32 cellular contexts compared by ENCODE assay signal in genomic region chr5:62621280-62621679, GRCh38. TPM values are rescaled to one million over a fixed set of nuclear protein-coding genes. Genes with fewer than 3 reads are reported as not detected.
A peak's percentile ranks its signal among the peaks of the same experiment; 100 is the strongest.
DNase-seq lines count a peak whose midpoint lies in the region; ATAC-seq and TF ChIP-seq lines count a peak whose summit lies in the region.
"Had no signal": no experiment of that assay in that cellular context is flagged by ENCODE, and none has a peak within 500 bp of the region (broad histone marks: within the 10 kb centered on the region; RNA-seq: fewer than 3 reads in every experiment).

No MANE protein-coding gene starts in this region.

- peak overlapping the region; percentile 39 for H3K27ac Mint-ChIP-seq in T-helper 17 cell
- H3K27ac Mint-ChIP-seq: activated CD4-positive, alpha-beta memory T cell treated with anti-CD3 and anti-CD28 coated beads for 36 hours; activated naive CD4-positive, alpha-beta T cell treated with anti-CD3 and anti-CD28 coated beads, Interleukin-2, amount 50 U/mL, for 72 hours; activated T-helper 17 cell treated with anti-CD3 and anti-CD28 coated beads, Interleukin-2, amount 50 U/mL, for 72 hours; CD4-positive, CD25-positive, alpha-beta regulatory T cell; HFFc6 had no signal

- no peaks in the 10 kb centered on the region for H3K79me2 ChIP-seq in trophoblast cell (ENCODE audit: control insufficient read depth, insufficient read depth, low read length, poor library complexity)

- no peaks in the 10 kb centered on the region for H3K36me3 ChIP-seq in iPS DF 6.9 (ENCODE audit: control insufficient read depth, insufficient read depth, low read length)
- no peaks in the 10 kb centered on the region for H3K36me3 ChIP-seq in trophoblast cell (ENCODE audit: control insufficient read depth in 1 of 2, insufficient read depth in 2 of 2, low read length in 2 of 2)
- H3K36me3 ChIP-seq in psoas muscle (ENCODE audit: insufficient read depth in 1 of 2, low read depth in 1 of 2): peaks cover 0 to under 1% of the 10 kb centered on the region in 2 donors
- H3K36me3 ChIP-seq: left ventricle myocardium inferior had no signal

- no peak overlapping the region for H2BK120ac ChIP-seq in trophoblast cell (ENCODE audit: insufficient read depth, low read length, poor library complexity)

- no peak overlapping the region for H3K18ac ChIP-seq in trophoblast cell (ENCODE audit: low read length)

- H4K91ac ChIP-seq in trophoblast cell (ENCODE audit: low read depth, low read length): no peak overlapping the region

- H3K23ac ChIP-seq in trophoblast cell (ENCODE audit: low read length): no peak overlapping the region

- DNase-seq in DMS 273 (lab: John Stamatoyannopoulos, UW; ENCODE audit: unreplicated experiment) (peak; percentile 8), DMS 273 treated with DMSO at 0.1 percent for 48 hours (lab: John Stamatoyannopoulos, UW) (no peak), T-helper 17 cell (no peak), iPS DF 6.9 (ENCODE audit: low read depth, low spot score) (peak; percentile 39), trophoblast cell (peak in 1 of 2 donors; percentile 26), HK-2 (ENCODE audit: unreplicated experiment) (no peak), psoas muscle (no peak)
- DNase-seq in stimulated activated CD4-positive, alpha-beta T cell treated with anti-CD3 and anti-CD28 coated beads, Interleukin-4, amount 100 ng/mL, for 1 hour: no peak
- DNase-seq: activated CD4-positive, alpha-beta memory T cell treated with anti-CD3 and anti-CD28 coated beads for 36 hours; activated CD4-positive, CD25-positive, alpha-beta regulatory T cell; CD4-positive, CD25-positive, alpha-beta regulatory T cell; DMS153; effector CD8-positive, alpha-beta T cell; erythroblast; GDM1; head of caudate nucleus; HFFc6; IMR-90; left ventricle myocardium inferior; naive B cell; NCI-H1048; NCI-H1694 treated with DMSO at 0.1 percent for 48 hours; NCI-H2171; NCI-H524 treated with DMSO at 0.1 percent for 48 hours; occipital lobe; SHP77 treated with DMSO at 0.1 percent for 48 hours; stimulated activated naive CD8-positive, alpha-beta T cell treated with anti-CD3 and anti-CD28 coated beads, Interleukin-15, Interleukin-2, amounts not matched to agents 100 U/mL and 50 U/mL, for 24 hours; testis had no signal

- no peak overlapping the region for H2BK5ac ChIP-seq in trophoblast cell (ENCODE audit: low read depth, low read length, poor library complexity)

- no peak overlapping the region for H3K27ac ChIP-seq in iPS DF 6.9 (ENCODE audit: low read length)
- no peak overlapping the region for H3K27ac ChIP-seq in trophoblast cell (ENCODE audit: low read depth, low read length)
- H3K27ac ChIP-seq in psoas muscle: no peak overlapping the region
- H3K27ac ChIP-seq: 22Rv1, left ventricle myocardium inferior, testis had no signal

- H3K4me1 Mint-ChIP-seq in T-helper 17 cell: peaks cover 3% of the 10 kb centered on the region
- H3K4me1 Mint-ChIP-seq: activated T-helper 17 cell treated with anti-CD3 and anti-CD28 coated beads, Interleukin-2, amount 50 U/mL, for 72 hours had no signal

- H2AFZ ChIP-seq in trophoblast cell (ENCODE audit: insufficient read depth, low read length, poor library complexity): no peak overlapping the region

- H3K79me1 ChIP-seq in trophoblast cell (ENCODE audit: low read length): no peaks in the 10 kb centered on the region

- H3K4me3 ChIP-seq in iPS DF 6.9 (ENCODE audit: low read length) (no peak overlapping the region), trophoblast cell (ENCODE audit: low read depth, low read length) (no peak overlapping the region), psoas muscle (no peak overlapping the region)
- H3K4me3 ChIP-seq: left ventricle myocardium inferior, testis had no signal

- H3K4me2 ChIP-seq in trophoblast cell (ENCODE audit: low read length): peak overlapping the region; percentile 53

- no peak overlapping the region for H3K14ac ChIP-seq in trophoblast cell (ENCODE audit: low read length)

- no peaks in the 10 kb centered on the region for H3K27me3 ChIP-seq in iPS DF 6.9 (ENCODE audit: control insufficient read depth, insufficient read depth, low read length)
- no peaks in the 10 kb centered on the region for H3K27me3 ChIP-seq in trophoblast cell (ENCODE audit: insufficient read depth, low read length)
- H3K27me3 ChIP-seq in psoas muscle (ENCODE audit: insufficient read depth in 3 of 3, low read length in 2 of 3): no peaks in the 10 kb centered on the region
- H3K27me3 ChIP-seq: testis had no signal

- no peaks in the 10 kb centered on the region for H3K36me3 Mint-ChIP-seq in T-helper 17 cell (ENCODE audit: low read depth)
- H3K36me3 Mint-ChIP-seq: activated CD4-positive, alpha-beta memory T cell treated with anti-CD3 and anti-CD28 coated beads for 36 hours; activated naive CD4-positive, alpha-beta T cell treated with anti-CD3 and anti-CD28 coated beads, Interleukin-2, amount 50 U/mL, for 72 hours; naive B cell had no signal

- no peak overlapping the region for H4K12ac ChIP-seq in trophoblast cell (ENCODE audit: low read depth, low read length)

- H3K27me3 Mint-ChIP-seq in T-helper 17 cell: no peaks in the 10 kb centered on the region
- H3K27me3 Mint-ChIP-seq: activated CD4-positive, alpha-beta memory T cell treated with anti-CD3 and anti-CD28 coated beads for 36 hours; activated T-helper 17 cell treated with anti-CD3 and anti-CD28 coated beads, Interleukin-2, amount 50 U/mL, for 72 hours; CD4-positive, CD25-positive, alpha-beta regulatory T cell; naive B cell had no signal

- H2AK5ac ChIP-seq in trophoblast cell (ENCODE audit: low read length): no peak overlapping the region

- H3K4me1 ChIP-seq in iPS DF 6.9 (ENCODE audit: control insufficient read depth, insufficient read depth, low read length): no peaks in the 10 kb centered on the region
- H3K4me1 ChIP-seq in trophoblast cell (ENCODE audit: control insufficient read depth in 1 of 2, insufficient read depth in 2 of 2, low read length in 2 of 2): peaks cover 2 to 5% of the 10 kb centered on the region in 2 experiments
- no peaks in the 10 kb centered on the region for H3K4me1 ChIP-seq in psoas muscle
- H3K4me1 ChIP-seq: left ventricle myocardium inferior, testis had no signal

- H3K9me3 ChIP-seq in T-helper 17 cell (ENCODE audit: control insufficient read depth, low read length, poor library complexity, severe bottlenecking): no peaks in the 10 kb centered on the region
- H3K9me3 ChIP-seq in iPS DF 6.9 (ENCODE audit: control insufficient read depth, insufficient read depth, low read length): no peaks in the 10 kb centered on the region
- H3K9me3 ChIP-seq in trophoblast cell (ENCODE audit: insufficient read depth, low read depth, low read length): peaks cover 2% of the 10 kb centered on the region
- no peaks in the 10 kb centered on the region for H3K9me3 ChIP-seq in psoas muscle
- H3K9me3 ChIP-seq: left ventricle myocardium inferior, testis had no signal

- no CpG with 5 or more reads among the region's 6 CpGs for WGBS in iPS DF 6.9 (ENCODE audit: insufficient coverage, insufficient read length)
- no CpG with 5 or more reads among the region's 6 CpGs for WGBS in trophoblast cell (ENCODE audit: extremely low coverage, insufficient coverage, insufficient read length)
- WGBS in psoas muscle, 3 donors: 80 to 82% (median 81%) methylated on average over 6 of the region's 6 CpGs

- intact Hi-C loops in psoas muscle (cut with DNase I): no loop called here

- TF ChIP-seq CTCF in psoas muscle (IDR thresholded peaks at IDR 0.05): no peak

- no peak for ATAC-seq in T-helper 17 cell
- ATAC-seq in psoas muscle: no peak
- ATAC-seq: activated naive CD4-positive, alpha-beta T cell treated with anti-CD3 and anti-CD28 coated beads, Interleukin-2, amount 50 U/mL, for 72 hours; activated T-helper 17 cell treated with anti-CD3 and anti-CD28 coated beads, Interleukin-2, amount 50 U/mL, for 72 hours; Panc1; stimulated activated naive CD8-positive, alpha-beta T cell treated with anti-CD3 and anti-CD28 coated beads, Interleukin-15, Interleukin-2, amounts not matched to agents 100 U/mL and 50 U/mL, for 24 hours had no signal

- no peak overlapping the region for H2BK12ac ChIP-seq in trophoblast cell (ENCODE audit: low read length)

- no peak overlapping the region for H3K4me3 Mint-ChIP-seq in T-helper 17 cell
- H3K4me3 Mint-ChIP-seq: activated CD4-positive, alpha-beta memory T cell treated with anti-CD3 and anti-CD28 coated beads for 36 hours; activated T-helper 17 cell treated with anti-CD3 and anti-CD28 coated beads, Interleukin-2, amount 50 U/mL, for 72 hours; CD4-positive, CD25-positive, alpha-beta regulatory T cell; HFFc6; naive B cell had no signal

- H4K8ac ChIP-seq in trophoblast cell (ENCODE audit: low read depth, low read length): no peak overlapping the region

- no peak overlapping the region for H3K4ac ChIP-seq in trophoblast cell (ENCODE audit: low read depth, low read length)

- H3K9ac ChIP-seq in trophoblast cell (ENCODE audit: low read length): no peak overlapping the region

RNA-seq across cellular contexts. Expression of gene LRRC70, which starts 42.7 kb away (rescaled TPM):
- total RNA-seq in T-helper 17 cell (1 to 10 TPM; 5.8 to 6.1 TPM), psoas muscle (1 to 10 TPM in 1 of 4 donors, under 1 TPM in 3; 0.32 to 1.6 (median 0.77) TPM)
- 0.03 and 0.08 TPM in 2 replicates for polyA plus RNA-seq in trophoblast cell (2013)
- under 1 TPM; 0.17 to 0.89 (median 0.45) TPM for polyA plus RNA-seq in psoas muscle

Comparison
In these comparisons a context has a peak if more than half of its experiments do, and no peak if none do; other contexts are left out.
1. DNase-seq: peak in DMS 273 (single experiment) and iPS DF 6.9 (single experiment); none in DMS 273 treated with DMSO at 0.1 percent for 48 hours (single experiment), T-helper 17 cell (0 of 3), HK-2 (single experiment), stimulated activated CD4-positive, alpha-beta T cell treated with anti-CD3 and anti-CD28 coated beads, Interleukin-4, amount 100 ng/mL, for 1 hour (single experiment) and psoas muscle (0 of 2).